18 cellular contexts compared by ENCODE assay signal in genomic region chr7:154566877-154567276, GRCh38.
A peak's percentile ranks its signal among the peaks of the same experiment; 100 is the strongest.
DNase-seq lines count a peak whose midpoint lies in the region; ATAC-seq and TF ChIP-seq lines count a peak whose summit lies in the region.
"Had no signal": no experiment of that assay in that cellular context is flagged by ENCODE, and none has a peak within 500 bp of the region (broad histone marks: within the 10 kb centered on the region; RNA-seq: fewer than 3 reads in every experiment).

No MANE protein-coding gene starts in this region.

- H3K36me3 ChIP-seq in PC-3 (ENCODE audit: low read depth, low read length) (no peaks in the 10 kb centered on the region), aorta (ENCODE audit: control insufficient read depth in 1 of 2, insufficient read depth in 2 of 2, low read length in 1 of 2) (no peaks in the 10 kb centered on the region)
- H3K36me3 ChIP-seq: adrenal gland, upper lobe of left lung had no signal

- no peaks in the 10 kb centered on the region for H3K4me1 Mint-ChIP-seq in type B pancreatic cell (ENCODE audit: unreplicated experiment)
- no peaks in the 10 kb centered on the region for H3K4me1 Mint-ChIP-seq in activated CD4-positive, alpha-beta memory T cell treated with anti-CD3 and anti-CD28 coated beads for 36 hours (ENCODE audit: low read depth)
- H3K4me1 Mint-ChIP-seq: activated T-helper 17 cell treated with anti-CD3 and anti-CD28 coated beads, Interleukin-2, amount 50 U/mL, for 72 hours; CD4-positive, alpha-beta memory T cell had no signal

- no peaks in the 10 kb centered on the region for H3K9me3 Mint-ChIP-seq in type B pancreatic cell
- peaks cover 2% of the 10 kb centered on the region for H3K9me3 Mint-ChIP-seq in activated CD4-positive, alpha-beta memory T cell treated with anti-CD3 and anti-CD28 coated beads for 36 hours

- no peak overlapping the region for H3K4me3 ChIP-seq in PC-3 (ENCODE audit: low read length)
- H3K4me3 ChIP-seq in aorta (ENCODE audit: low read length in 2 of 2) = no peak overlapping the region
- H3K4me3 ChIP-seq: adrenal gland, upper lobe of left lung had no signal

- H3K4me1 ChIP-seq in PC-3 (ENCODE audit: insufficient read depth, low read length) (no peaks in the 10 kb centered on the region), aorta (ENCODE audit: control insufficient read depth in 1 of 2, insufficient read depth in 2 of 2, low read length in 2 of 2) (no peaks in the 10 kb centered on the region)
- H3K4me1 ChIP-seq: adrenal gland, upper lobe of left lung had no signal

- H3K27ac ChIP-seq in PC-3 (ENCODE audit: low read length) = no peak overlapping the region
- H3K27ac ChIP-seq in aorta (ENCODE audit: low read depth in 1 of 2, low read length in 2 of 2) = no peak overlapping the region
- H3K27ac ChIP-seq: adrenal gland, upper lobe of left lung had no signal

- no peak overlapping the region for H3K9ac ChIP-seq in PC-3 (ENCODE audit: low read length)

- H3F3A ChIP-seq in PC-3 (ENCODE audit: low read length, unreplicated experiment) = no peaks in the 10 kb centered on the region

- WGBS in aorta, 2 donors = 54 to 59% methylated on average over 1 of the region's 1 CpG

- no peaks in the 10 kb centered on the region for H4K20me1 ChIP-seq in PC-3 (ENCODE audit: low read length)

- no peaks in the 10 kb centered on the region for H3K36me3 Mint-ChIP-seq in type B pancreatic cell
- H3K36me3 Mint-ChIP-seq in activated CD4-positive, alpha-beta memory T cell treated with anti-CD3 and anti-CD28 coated beads for 36 hours = no peaks in the 10 kb centered on the region
- H3K36me3 Mint-ChIP-seq: CD4-positive, alpha-beta memory T cell had no signal

- no peak overlapping the region for H3K4me2 ChIP-seq in PC-3 (ENCODE audit: low read length)

- CTCF ChIA-PET in PC-3 (lab: Charles Lee) = no interaction called here
- CTCF ChIA-PET in activated CD4-positive, alpha-beta memory T cell treated with anti-CD3 and anti-CD28 coated beads for 36 hours (lab: Charles Lee) = no interaction called here

- no peaks in the 10 kb centered on the region for H3K27me3 ChIP-seq in PC-3 (ENCODE audit: low read length)
- H3K27me3 ChIP-seq in aorta (ENCODE audit: control insufficient read depth in 1 of 2, insufficient read depth in 2 of 2, low read length in 1 of 2) = no peaks in the 10 kb centered on the region
- H3K27me3 ChIP-seq: adrenal gland, upper lobe of left lung had no signal

- TF ChIP-seq CTCF in PC-3 (conservative IDR thresholded peaks at IDR 0.05; ENCODE audit: low read depth, low read length) (peak; percentile 30; the same call in 1 of the 2 replicates), type B pancreatic cell (conservative IDR thresholded peaks at IDR 0.05) (peak; percentile 56)

- H2AFZ ChIP-seq in PC-3 (ENCODE audit: low read length) = no peak overlapping the region

- ATAC-seq in PC-3 (no peak), HG03159 (IDR thresholded peaks at IDR 0.05; ENCODE audit: unreplicated experiment) (no peak), aorta (ENCODE audit: low FRiP score) (no peak)
- ATAC-seq: activated T-helper 17 cell treated with anti-CD3 and anti-CD28 coated beads, Interleukin-2, amount 50 U/mL, for 72 hours; left ventricle myocardium superior had no signal

- no peak overlapping the region for H3K4me3 Mint-ChIP-seq in type B pancreatic cell
- no peak overlapping the region for H3K4me3 Mint-ChIP-seq in activated CD4-positive, alpha-beta memory T cell treated with anti-CD3 and anti-CD28 coated beads for 36 hours
- H3K4me3 Mint-ChIP-seq: activated T-helper 17 cell treated with anti-CD3 and anti-CD28 coated beads, Interleukin-2, amount 50 U/mL, for 72 hours; CD4-positive, alpha-beta memory T cell had no signal

- no peaks in the 10 kb centered on the region for H3K9me2 ChIP-seq in PC-3 (replicated peaks; ENCODE audit: low read length)

- 0 out of 2 replicates have a peak, but pooled peaks cover 4% of the 10 kb centered on the region for H3K9me3 ChIP-seq in PC-3 (ENCODE audit: low read length)
- H3K9me3 ChIP-seq in aorta (ENCODE audit: control insufficient read depth, low read length) = peaks cover 2% of the 10 kb centered on the region
- H3K9me3 ChIP-seq: adrenal gland, upper lobe of left lung had no signal

- POLR2A ChIA-PET in PC-3 (lab: Charles Lee; ENCODE audit: unreplicated experiment) = no interaction called here
- POLR2A ChIA-PET in activated CD4-positive, alpha-beta memory T cell treated with anti-CD3 and anti-CD28 coated beads for 36 hours (lab: Charles Lee) = no interaction called here

- no peaks in the 10 kb centered on the region for H3K79me2 ChIP-seq in PC-3 (ENCODE audit: low read length)

- intact Hi-C loops in PC-3 (cut with micrococcal nuclease) = no loop called here
- intact Hi-C loops in aorta (cut with DNase I) = no loop called here
- intact Hi-C loops in activated CD4-positive, alpha-beta memory T cell treated with anti-CD3 and anti-CD28 coated beads for 36 hours (cut with micrococcal nuclease) = no loop called here

- BruUV-seq in PC-3 (replicated peaks; lab: Mats Ljungman, UMichigan) = no TSS peak

- H3K27ac Mint-ChIP-seq in type B pancreatic cell = no peak overlapping the region
- H3K27ac Mint-ChIP-seq in activated CD4-positive, alpha-beta memory T cell treated with anti-CD3 and anti-CD28 coated beads for 36 hours = no peak overlapping the region
- H3K27ac Mint-ChIP-seq: activated T-helper 17 cell treated with anti-CD3 and anti-CD28 coated beads, Interleukin-2, amount 50 U/mL, for 72 hours; CD4-positive, alpha-beta memory T cell had no signal

- peak; percentile 11 for DNase-seq in NCI-H146 (lab: John Stamatoyannopoulos, UW)
- DNase-seq in NCI-H146 treated with DMSO at 0.1 percent for 48 hours (lab: John Stamatoyannopoulos, UW; ENCODE audit: unreplicated experiment) = no peak
- no peak for DNase-seq in PC-3
- peak; percentile 4 for DNase-seq in kidney tubule cell (ENCODE audit: low spot score)
- DNase-seq in type B pancreatic cell (ENCODE audit: extremely low spot score, unreplicated experiment) = no peak
- no peak for DNase-seq in aorta
- no peak for DNase-seq in activated CD4-positive, alpha-beta memory T cell treated with anti-CD3 and anti-CD28 coated beads for 36 hours
- DNase-seq: adrenal gland; CD4-positive, alpha-beta memory T cell; cerebellar nuclear complex; Karpas-422; left ventricle myocardium superior; NCI-H2029; NCI-H526 treated with DMSO at 0.1 percent for 48 hours; stimulated activated naive CD4-positive, alpha-beta T cell treated with Interleukin-2 at 50 U/mL for 16 hours; upper lobe of left lung had no signal

- no peaks in the 10 kb centered on the region for H3K27me3 Mint-ChIP-seq in type B pancreatic cell
- no peaks in the 10 kb centered on the region for H3K27me3 Mint-ChIP-seq in activated CD4-positive, alpha-beta memory T cell treated with anti-CD3 and anti-CD28 coated beads for 36 hours
- H3K27me3 Mint-ChIP-seq: activated T-helper 17 cell treated with anti-CD3 and anti-CD28 coated beads, Interleukin-2, amount 50 U/mL, for 72 hours; CD4-positive, alpha-beta memory T cell had no signal

Comparison
In these comparisons a context has a peak if more than half of its experiments do, and no peak if none do; other contexts are left out.
1. DNase-seq: peak in NCI-H146 (single experiment) and kidney tubule cell (single experiment); none in NCI-H146 treated with DMSO at 0.1 percent for 48 hours (single experiment), PC-3 (single experiment), type B pancreatic cell (single experiment), aorta (0 of 2) and activated CD4-positive, alpha-beta memory T cell treated with anti-CD3 and anti-CD28 coated beads for 36 hours (single experiment).